In the genomic region with DNA sequence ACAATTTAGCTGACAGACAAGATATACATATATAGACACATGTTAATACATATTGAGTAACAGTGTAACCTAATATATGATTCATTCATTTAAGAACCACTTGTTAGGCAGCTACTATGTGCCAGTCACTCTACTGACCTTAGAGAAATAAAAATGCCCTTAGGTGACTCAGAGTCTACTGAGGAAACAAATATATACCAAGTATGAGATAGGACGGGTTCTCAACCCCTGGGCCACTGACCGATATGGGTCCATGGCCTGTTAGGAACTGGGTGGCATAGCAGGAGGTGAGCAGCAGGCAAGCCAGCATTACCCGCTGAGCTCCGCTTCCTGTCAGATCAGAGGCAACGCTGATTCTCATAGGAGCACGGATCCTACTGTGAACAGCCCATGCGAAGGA, we compare ENCODE assay signal across 11 cellular contexts. TPM values are rescaled to one million over a fixed set of nuclear protein-coding genes. Genes with fewer than 3 reads are reported as not detected.
A peak's percentile ranks its signal among the peaks of the same experiment; 100 is the strongest.
DNase-seq lines count a peak whose midpoint lies in the region; ATAC-seq, FAIRE-seq and TF ChIP-seq lines count a peak whose summit lies in the region.
"Had no signal": no experiment of that assay in that cellular context is flagged by ENCODE, and none has a peak within 500 bp of the region (broad histone marks: within the 10 kb centered on the region; RNA-seq: fewer than 3 reads in every experiment).

No MANE protein-coding gene starts in this region.

- FAIRE-seq in K562 (lab: Jason Lieb, UNC) = no peak

- 0 out of 4 replicates have a peak overlapping the region, but pooled peaks of 1 of the 2 experiments have one; percentile 37 for H3K9ac ChIP-seq in K562 (ENCODE audit: insufficient read depth in 1 of 2, low read depth in 2 of 2, low read length in 2 of 2)

- H3K27ac ChIP-seq in cardiac muscle cell = peak overlapping the region; percentile 58
- H3K27ac ChIP-seq in K562 (ENCODE audit: extremely low read depth, low read depth, low read length) = no peak overlapping the region
- H3K27ac ChIP-seq in suprapubic skin = peak overlapping the region; percentile 61
- no peak overlapping the region for H3K27ac ChIP-seq in WERI-Rb-1
- H3K27ac ChIP-seq: dorsolateral prefrontal cortex had no signal

- no peak overlapping the region for H3K4me2 ChIP-seq in K562 (ENCODE audit: insufficient read depth, low read length)

- TF ChIP-seq POLR2A in K562 (conservative IDR thresholded peaks at IDR 0.05) (no peak), suprapubic skin (IDR thresholded peaks at IDR 0.05) (no peak)

- BruUV-seq in K562 (replicated peaks; lab: Mats Ljungman, UMichigan) = no TSS peak

- no peak overlapping the region for H2AFZ ChIP-seq in K562 (ENCODE audit: low read depth, low read length)

- H3K36me3 ChIP-seq in cardiac muscle cell = no peaks in the 10 kb centered on the region
- peaks cover 3% of the 10 kb centered on the region; the same call in 1 of the 3 replicates for H3K36me3 ChIP-seq in K562 (ENCODE audit: control insufficient read depth, insufficient read depth, low read length)
- H3K36me3 ChIP-seq in suprapubic skin = no peaks in the 10 kb centered on the region
- H3K36me3 ChIP-seq in WERI-Rb-1 = no peaks in the 10 kb centered on the region

- H3K27me3 ChIP-seq in cardiac muscle cell (no peaks in the 10 kb centered on the region), K562 (ENCODE audit: control insufficient read depth in 2 of 2, insufficient read depth in 2 of 2, low read length in 2 of 2) (no peaks in the 10 kb centered on the region), suprapubic skin (no peaks in the 10 kb centered on the region), WERI-Rb-1 (ENCODE audit: insufficient read depth, low read depth, severe bottlenecking) (no peaks in the 10 kb centered on the region)
- H3K27me3 ChIP-seq: dorsolateral prefrontal cortex had no signal

- TF ChIP-seq EP300 in K562 (IDR thresholded peaks at IDR 0.05; ENCODE audit: low read length) (no peak), suprapubic skin (IDR thresholded peaks at IDR 0.05) (no peak)

- POLR2A ChIA-PET in K562 (lab: Yijun Ruan, JAX) = interaction anchor here (0.8 to 1.9 kb wide), 2 partner anchors 10 to 15 kb away, joined by 3 to 4 read pairs; a partner anchor contains a TSS

- TF ChIP-seq CTCF in cardiac muscle cell (IDR thresholded peaks at IDR 0.05; ENCODE audit: low read depth, low read length) (no peak), K562 (IDR thresholded peaks at IDR 0.05 in 2 of 3, conservative IDR thresholded peaks at IDR 0.05 in 1 of 3; ENCODE audit: insufficient read depth in 2 of 3, low read depth in 1 of 3, low read length in 3 of 3) (no peak), suprapubic skin (IDR thresholded peaks at IDR 0.05) (no peak), WERI-Rb-1 (IDR thresholded peaks at IDR 0.05; ENCODE audit: low read depth, low read length) (no peak)

- TF ChIP-seq RAD21 in K562 (CRISPR knock-in tag; conservative IDR thresholded peaks at IDR 0.05 in 1 of 2, IDR thresholded peaks at IDR 0.05 in 1 of 2) = no peak

- no peak for DNase-seq in cardiac muscle cell (ENCODE audit: low read depth in 1 of 2, low spot score in 1 of 2)
- no peak for DNase-seq in Right ventricle myocardium inferior (ENCODE audit: missing footprints)
- DNase-seq in K562 (ENCODE audit: extremely low read depth in 1 of 4, low spot score in 3 of 4) = no peak
- DNase-seq in iris pigment epithelial cell (ENCODE audit: low read depth) = peak; percentile 86
- DNase-seq in suprapubic skin (ENCODE audit: low spot score in 2 of 2) = no peak
- no peak for DNase-seq in SKM-1 (lab: John Stamatoyannopoulos, UW; ENCODE audit: unreplicated experiment)
- DNase-seq in WERI-Rb-1 = no peak
- DNase-seq: dorsolateral prefrontal cortex, KG1, NCI-H748 treated with DMSO at 0.1 percent for 48 hours had no signal

- H3K4me1 ChIP-seq in cardiac muscle cell (ENCODE audit: low read depth) = peaks cover 5% of the 10 kb centered on the region
- H3K4me1 ChIP-seq in K562 (replicated peaks in 1 of 2; ENCODE audit: control insufficient read depth in 2 of 2, insufficient read depth in 2 of 2, low read length in 2 of 2) = peaks cover 0 to 9% of the 10 kb centered on the region in 2 experiments; a peak in 2 of 5 replicates
- H3K4me1 ChIP-seq in suprapubic skin = peaks cover 31% of the 10 kb centered on the region

- ATAC-seq in Right ventricle myocardium inferior = no peak
- ATAC-seq in K562 = peak; percentile 36
- ATAC-seq in GM21360 (IDR thresholded peaks at IDR 0.05; ENCODE audit: unreplicated experiment) = no peak

- no peak overlapping the region for H3K4me3 ChIP-seq in cardiac muscle cell
- no peak overlapping the region for H3K4me3 ChIP-seq in K562
- H3K4me3 ChIP-seq in suprapubic skin = no peak overlapping the region
- no peak overlapping the region for H3K4me3 ChIP-seq in WERI-Rb-1 (ENCODE audit: low read depth, low read length)
- H3K4me3 ChIP-seq: dorsolateral prefrontal cortex had no signal

- in situ Hi-C loops in K562 (cut with MboI) = no loop called here

- no peaks in the 10 kb centered on the region for H3K9me1 ChIP-seq in K562 (ENCODE audit: control insufficient read depth, insufficient read depth, low read length)

- intact Hi-C loops in Right ventricle myocardium inferior (cut with DNase I) = no loop called here
- intact Hi-C loops in K562 (cut with micrococcal nuclease) = no loop called here

- CTCF ChIA-PET in K562 (lab: Yijun Ruan, JAX; ENCODE audit: low intra/inter-chr PET ratio) = no interaction called here

- H4K20me1 ChIP-seq in K562 (replicated peaks; ENCODE audit: control insufficient read depth, insufficient read depth, low read length) = no peaks in the 10 kb centered on the region

- H3K79me2 ChIP-seq in K562 (ENCODE audit: control insufficient read depth, insufficient read depth, low read length) = peaks cover 58% of the 10 kb centered on the region

- 95% methylated on average over 7 of the region's 7 CpGs for WGBS in K562 (ENCODE audit: insufficient coverage, low coverage, missing lambda C conversion rate)
- 89% methylated on average over 7 of the region's 7 CpGs for WGBS in suprapubic skin

- H3K9me3 ChIP-seq in cardiac muscle cell (ENCODE audit: low read depth) (no peaks in the 10 kb centered on the region), K562 (replicated peaks; ENCODE audit: control insufficient read depth, insufficient read depth, low read depth, low read length) (no peaks in the 10 kb centered on the region), suprapubic skin (no peaks in the 10 kb centered on the region), WERI-Rb-1 (ENCODE audit: severe bottlenecking) (no peaks in the 10 kb centered on the region)

TF ChIP-seq in K562, 482 proteins besides CTCF, POLR2A, EP300 and RAD21:
- TF ChIP-seq, protein P1, sequence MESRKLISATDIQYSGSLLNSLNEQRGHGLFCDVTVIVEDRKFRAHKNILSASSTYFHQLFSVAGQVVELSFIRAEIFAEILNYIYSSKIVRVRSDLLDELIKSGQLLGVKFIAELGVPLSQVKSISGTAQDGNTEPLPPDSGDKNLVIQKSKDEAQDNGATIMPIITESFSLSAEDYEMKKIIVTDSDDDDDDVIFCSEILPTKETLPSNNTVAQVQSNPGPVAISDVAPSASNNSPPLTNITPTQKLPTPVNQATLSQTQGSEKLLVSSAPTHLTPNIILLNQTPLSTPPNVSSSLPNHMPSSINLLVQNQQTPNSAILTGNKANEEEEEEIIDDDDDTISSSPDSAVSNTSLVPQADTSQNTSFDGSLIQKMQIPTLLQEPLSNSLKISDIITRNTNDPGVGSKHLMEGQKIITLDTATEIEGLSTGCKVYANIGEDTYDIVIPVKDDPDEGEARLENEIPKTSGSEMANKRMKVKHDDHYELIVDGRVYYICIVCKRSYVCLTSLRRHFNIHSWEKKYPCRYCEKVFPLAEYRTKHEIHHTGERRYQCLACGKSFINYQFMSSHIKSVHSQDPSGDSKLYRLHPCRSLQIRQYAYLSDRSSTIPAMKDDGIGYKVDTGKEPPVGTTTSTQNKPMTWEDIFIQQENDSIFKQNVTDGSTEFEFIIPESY (CRISPR knock-in tag; IDR thresholded peaks at IDR 0.05) = 0 out of 2 replicates have a peak, but pooled peaks have one; percentile 11
- TF ChIP-seq ZNF695 (CRISPR knock-in tag; IDR thresholded peaks at IDR 0.05) = no peak

RNA-seq across cellular contexts. Expression of a gene that starts 14.8 kb away (rescaled TPM):
- total RNA-seq in cardiac muscle cell (16.3 and 19.5 TPM in 2 replicates), Right ventricle myocardium inferior (39.8 TPM), K562 (2014; rRNA removed) (12.8 and 13.4 TPM in 2 replicates), K562 (2014; rRNA removed; fragmentation: Illumina TruSeq; extraction: Trizol) (23.6 and 30.9 TPM in 2 replicates), K562 (2015; rRNA removed; fragmentation: Illumina TruSeq; extraction: Trizol) (18.1 and 20.0 TPM in 2 replicates), K562 (2021) (26.4 and 29.1 TPM in 2 replicates), suprapubic skin (10 to 100 TPM; 28.6 to 39.6 (median 37.5) TPM)
- polyA plus RNA-seq in cardiac muscle cell (8.7 and 11.4 TPM in 2 replicates), K562 (2011; rRNA removed) (24.2 and 31.2 TPM in 2 replicates), K562 (2014; fragmentation: Illumina TruSeq; extraction: Trizol) (19.2 and 22.4 TPM in 2 replicates), K562 (2014; fragmentation: Nextera tagmentation; extraction: Ambion mirVana) (1 to 10 TPM; 1.3 to 1.6 TPM), K562 (2014; rRNA removed) (11.4 and 12.8 TPM in 2 replicates)
- total RNA-seq in K562 (2011; cell fraction: chromatin; rRNA removed; ENCODE audit: low replicate concordance) = 8.8 and 32.4 TPM in 2 replicates
- 3.0 and 5.8 TPM in 2 replicates for total RNA-seq in K562 (2011; cell fraction: nucleolus; rRNA removed)
- total RNA-seq in K562 (2011; cell fraction: nucleoplasm; rRNA removed) = 12.8 and 26.0 TPM in 2 replicates
- polyA plus RNA-seq in K562 (2011; cell fraction: cytosol; rRNA removed) = 11.4 and 12.9 TPM in 2 replicates
- 14.0 and 19.6 TPM in 2 replicates for polyA plus RNA-seq in K562 (2011; cell fraction: nucleus; rRNA removed)
- 13.4 and 16.0 TPM in 2 replicates for polyA plus RNA-seq in K562 (2012)
- polyA minus RNA-seq in K562 (2011; rRNA and poly(A)+ RNA removed) = 82.1 and 87.5 TPM in 2 replicates
- 19.7 and 28.7 TPM in 2 replicates for polyA minus RNA-seq in K562 (2011; cell fraction: cytosol; rRNA and poly(A)+ RNA removed)
- polyA minus RNA-seq in K562 (2011; cell fraction: nucleus; rRNA and poly(A)+ RNA removed) = 9.0 and 18.2 TPM in 2 replicates

Comparison
In these comparisons a context has a peak if more than half of its experiments do, and no peak if none do; other contexts are left out.
1. H3K27ac ChIP-seq: peak in cardiac muscle cell (single experiment) and suprapubic skin (single experiment); none in K562 (single experiment) and WERI-Rb-1 (single experiment).